In the genomic region with DNA sequence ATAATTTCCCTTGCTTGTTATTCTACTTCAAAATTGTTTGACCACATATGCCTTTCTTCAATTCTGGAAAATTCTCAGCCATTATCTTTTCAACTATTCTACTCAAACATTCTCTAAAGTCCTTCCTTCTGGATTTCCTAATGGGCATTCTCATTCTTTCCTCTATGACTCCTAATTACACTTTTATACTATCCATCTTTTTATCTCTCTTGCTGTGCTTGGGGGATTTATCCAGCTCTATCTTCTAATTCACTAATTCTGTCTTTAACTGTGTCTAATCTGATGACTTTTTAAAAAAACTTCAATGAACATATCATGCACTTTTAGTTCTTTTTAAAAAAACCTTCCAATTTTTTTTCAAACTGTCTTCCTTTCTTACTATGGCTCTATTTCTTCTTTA, we compare ENCODE assay signal across 7 cellular contexts.
"Had no signal": no experiment of that assay in that cellular context is flagged by ENCODE, and none has a peak within 500 bp of the region (broad histone marks: within the 10 kb centered on the region; RNA-seq: fewer than 3 reads in every experiment).

No MANE protein-coding gene starts in this region.

- DNase-seq: IMR-90, KBM-7, KG1 had no signal

- H3K4me3 ChIP-seq: K562 had no signal

- H3K27ac ChIP-seq: HL-60, KMS-11 had no signal

- H3K9ac ChIP-seq: KMS-11 had no signal

- H3K4me2 ChIP-seq: KMS-11 had no signal

- ATAC-seq: HepG2, K562 had no signal
